Comparison of ENCODE assay signal across 1 cellular context in the genomic region with DNA sequence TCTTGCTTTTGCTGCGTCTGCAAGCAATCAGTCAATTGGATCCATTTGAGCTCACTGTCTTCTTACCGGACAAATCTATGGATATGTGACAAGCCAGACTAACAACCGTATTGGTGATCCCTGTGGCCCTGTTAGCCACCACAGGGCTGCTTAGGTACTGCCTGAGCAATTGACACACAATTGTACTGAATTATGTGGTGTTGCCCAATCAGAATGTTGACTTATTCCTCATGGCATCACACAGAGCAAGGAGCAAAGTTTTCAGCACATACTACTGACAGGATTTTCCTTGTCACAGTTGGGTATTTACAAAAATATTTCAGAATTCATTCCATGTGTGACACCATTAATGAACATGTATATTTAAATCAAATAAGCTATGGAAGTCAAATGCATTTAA.
TF ChIP-seq lines count a peak whose summit lies in the region.

No MANE protein-coding gene starts in this region.

TF ChIP-seq in liver, 16 proteins besides CTCF, POLR2A, EP300 and RAD21 (continued from another document):
- TF ChIP-seq, protein P1, sequence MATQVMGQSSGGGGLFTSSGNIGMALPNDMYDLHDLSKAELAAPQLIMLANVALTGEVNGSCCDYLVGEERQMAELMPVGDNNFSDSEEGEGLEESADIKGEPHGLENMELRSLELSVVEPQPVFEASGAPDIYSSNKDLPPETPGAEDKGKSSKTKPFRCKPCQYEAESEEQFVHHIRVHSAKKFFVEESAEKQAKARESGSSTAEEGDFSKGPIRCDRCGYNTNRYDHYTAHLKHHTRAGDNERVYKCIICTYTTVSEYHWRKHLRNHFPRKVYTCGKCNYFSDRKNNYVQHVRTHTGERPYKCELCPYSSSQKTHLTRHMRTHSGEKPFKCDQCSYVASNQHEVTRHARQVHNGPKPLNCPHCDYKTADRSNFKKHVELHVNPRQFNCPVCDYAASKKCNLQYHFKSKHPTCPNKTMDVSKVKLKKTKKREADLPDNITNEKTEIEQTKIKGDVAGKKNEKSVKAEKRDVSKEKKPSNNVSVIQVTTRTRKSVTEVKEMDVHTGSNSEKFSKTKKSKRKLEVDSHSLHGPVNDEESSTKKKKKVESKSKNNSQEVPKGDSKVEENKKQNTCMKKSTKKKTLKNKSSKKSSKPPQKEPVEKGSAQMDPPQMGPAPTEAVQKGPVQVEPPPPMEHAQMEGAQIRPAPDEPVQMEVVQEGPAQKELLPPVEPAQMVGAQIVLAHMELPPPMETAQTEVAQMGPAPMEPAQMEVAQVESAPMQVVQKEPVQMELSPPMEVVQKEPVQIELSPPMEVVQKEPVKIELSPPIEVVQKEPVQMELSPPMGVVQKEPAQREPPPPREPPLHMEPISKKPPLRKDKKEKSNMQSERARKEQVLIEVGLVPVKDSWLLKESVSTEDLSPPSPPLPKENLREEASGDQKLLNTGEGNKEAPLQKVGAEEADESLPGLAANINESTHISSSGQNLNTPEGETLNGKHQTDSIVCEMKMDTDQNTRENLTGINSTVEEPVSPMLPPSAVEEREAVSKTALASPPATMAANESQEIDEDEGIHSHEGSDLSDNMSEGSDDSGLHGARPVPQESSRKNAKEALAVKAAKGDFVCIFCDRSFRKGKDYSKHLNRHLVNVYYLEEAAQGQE (IDR thresholded peaks at IDR 0.05) = no peak
- TF ChIP-seq JUND (IDR thresholded peaks at IDR 0.05) (no peak), HNF4G (IDR thresholded peaks at IDR 0.05) (no peak), FOXA1 (IDR thresholded peaks at IDR 0.05) (no peak), HNF4A (conservative IDR thresholded peaks at IDR 0.05) (peak; percentile 68 to 75), GABPA (IDR thresholded peaks at IDR 0.05 in 1 of 2, conservative IDR thresholded peaks at IDR 0.05 in 1 of 2) (no peak), YY1 (IDR thresholded peaks at IDR 0.05) (no peak), NR2F2 (IDR thresholded peaks at IDR 0.05) (no peak), TAF1 (conservative IDR thresholded peaks at IDR 0.05) (no peak), ZBTB33 (IDR thresholded peaks at IDR 0.05) (no peak), SP1 (IDR thresholded peaks at IDR 0.05) (peak; percentile 8), RXRA (IDR thresholded peaks at IDR 0.05) (peak in 1 of 2 donors; percentile 37)
